ENCODE assay signal across 8 cellular contexts in the genomic region with DNA sequence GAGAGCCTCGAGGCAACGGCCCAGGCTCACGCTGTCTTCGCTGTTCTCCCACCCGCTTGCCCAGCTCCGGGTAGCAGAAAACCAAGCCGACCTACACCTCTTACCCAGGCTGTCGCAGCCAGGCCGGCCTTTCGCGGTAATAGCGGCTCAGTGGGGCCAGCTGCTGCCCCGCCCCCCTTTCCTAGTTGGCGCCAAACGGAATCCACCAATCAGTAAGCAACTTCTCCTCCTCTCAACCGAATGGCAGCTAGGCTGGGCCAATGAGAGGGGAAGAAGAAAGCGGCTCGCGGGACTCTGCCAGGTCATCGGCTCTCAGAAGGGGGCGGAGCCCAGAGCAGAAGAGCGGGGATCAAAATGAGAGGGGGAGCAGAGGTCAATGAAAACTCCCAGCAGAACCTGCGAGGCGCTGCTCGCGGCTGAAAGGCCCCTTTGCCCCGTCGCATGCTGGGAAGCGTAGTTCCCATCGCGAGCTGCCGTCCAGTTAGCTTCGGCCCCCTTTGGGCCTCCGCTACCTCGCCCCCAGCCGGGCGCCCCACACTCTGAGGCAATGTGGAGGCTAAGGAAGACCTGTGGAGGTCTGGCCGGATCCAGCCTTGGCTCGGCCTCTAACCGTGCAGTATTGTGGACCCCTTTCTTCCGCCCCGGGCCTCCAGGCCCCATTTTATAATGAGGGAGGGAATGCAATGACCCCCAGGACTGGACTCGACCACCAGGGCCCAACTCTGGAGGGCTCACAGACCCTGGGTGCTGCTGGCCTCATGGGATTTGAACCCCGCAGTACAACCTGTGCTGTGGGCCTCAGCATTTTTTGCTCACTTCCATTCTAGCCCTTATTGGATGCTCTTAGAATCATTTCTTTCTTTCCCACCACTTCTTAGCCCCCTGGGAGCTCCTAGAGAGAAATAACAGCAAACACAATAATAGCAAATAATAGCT. TPM values are rescaled to one million over a fixed set of nuclear protein-coding genes. Genes with fewer than 3 reads are reported as not detected.
A peak's percentile ranks its signal among the peaks of the same experiment; 100 is the strongest.
DNase-seq lines count a peak whose midpoint lies in the region; ATAC-seq, FAIRE-seq and TF ChIP-seq lines count a peak whose summit lies in the region.

A gene (minus strand): TSS at position 152 of the 936 bp plus-strand sequence. CDS start 470 bp downstream, outside the sequence.

- H3K9me3 ChIP-seq in H1 (ENCODE audit: insufficient read depth in 2 of 2, low read depth in 1 of 2, low read length in 1 of 2): peaks cover 0 to 2% of the 10 kb centered on the region in 2 experiments; a peak in 1 of 4 replicates

- FAIRE-seq in HTR-8/SVneo (lab: Jason Lieb, UNC) (peak; percentile 76), H1 (lab: Jason Lieb, UNC) (peak; percentile 89)

- no peak within 1 kb of the TSS for H2BK120ac ChIP-seq in H1 (replicated peaks; ENCODE audit: low read depth, low read length)

- peaks cover 0 to 12% (median 8%) of the 10 kb centered on the region in 4 experiments; a peak in 5 of 7 replicates for H3K4me1 ChIP-seq in H1 (replicated peaks in 1 of 4; ENCODE audit: control insufficient read depth in 3 of 4, insufficient read depth in 4 of 4, low read length in 3 of 4)

- H3K27me3 ChIP-seq in H1 (replicated peaks in 1 of 4; ENCODE audit: control insufficient read depth in 3 of 4, extremely low read depth in 1 of 4, insufficient read depth in 3 of 4, low read length in 3 of 4): no peaks in the 10 kb centered on the region

- H3K4me1 Mint-ChIP-seq in memory B cell: peaks cover 11% of the 10 kb centered on the region

- POLR2A ChIA-PET in H1 (lab: Charles Lee; ENCODE audit: partially characterized antibody): interaction anchor here (0.5 to 5.1 kb wide), 21 partner anchors 9 to 338 kb away, joined by 3 to 82 read pairs (median 5); a partner anchor contains a TSS

- H2BK5ac ChIP-seq in H1 (ENCODE audit: low read depth, low read length): peak within 1 kb of the TSS; percentile 83; the same call in 1 of the 2 replicates

- CTCF ChIA-PET in H1 (lab: Charles Lee; ENCODE audit: partially characterized antibody): interaction anchor here (0.6 to 2.5 kb wide), 3 partner anchors 31 to 447 kb away, joined by 3 to 8 read pairs (median 3); no protein-coding TSS in a partner anchor

- H3K79me1 ChIP-seq in H1 (ENCODE audit: low read depth, low read length): 0 out of 2 replicates have a peak, but pooled peaks cover 2% of the 10 kb centered on the region

- H3K4me3 ChIP-seq in H1 (ENCODE audit: extremely low read depth in 1 of 4, insufficient read depth in 2 of 4, low read depth in 3 of 4, low read length in 4 of 4): peak within 1 kb of the TSS; percentile 65 to 98 (median 87)

- H4K5ac ChIP-seq in H1 (ENCODE audit: insufficient read length, low read depth, low read length): peak within 1 kb of the TSS; percentile 42

- peak within 1 kb of the TSS; percentile 84 for H2BK12ac ChIP-seq in H1 (ENCODE audit: low read depth, low read length)

- peak within 1 kb of the TSS; percentile 57 for H4K91ac ChIP-seq in H1 (replicated peaks; ENCODE audit: insufficient read length, low read length)

- peaks cover 7% of the 10 kb centered on the region for H3K27me3 Mint-ChIP-seq in memory B cell

- peak within 1 kb of the TSS; percentile 74 for H3K27ac ChIP-seq in H1 (ENCODE audit: low read depth, low read length)

- H2BK20ac ChIP-seq in H1 (ENCODE audit: low read length): 0 out of 2 replicates have a peak within 1 kb of the TSS, but pooled peaks have one; percentile 55

- peak within 1 kb of the TSS; percentile 68; the same call in 1 of the 2 replicates for H3K18ac ChIP-seq in H1 (ENCODE audit: extremely low read depth, low read length)

- H4K20me1 ChIP-seq in H1 (replicated peaks in 1 of 2; ENCODE audit: control insufficient read depth in 1 of 2, insufficient read depth in 2 of 2, low read length in 2 of 2): peaks cover 2 to 4% of the 10 kb centered on the region in 2 experiments

- H3K27ac Mint-ChIP-seq in memory B cell: peak within 1 kb of the TSS; percentile 85

- peaks cover 7 to 32% (median 21%) of the 10 kb centered on the region in 4 experiments; a peak in 7 of 8 replicates for H3K36me3 ChIP-seq in H1 (ENCODE audit: control insufficient read depth in 2 of 4, insufficient read depth in 4 of 4, low read length in 3 of 4)

- H3K4me2 ChIP-seq in H1 (ENCODE audit: insufficient read depth in 1 of 2, low read depth in 2 of 2, low read length in 2 of 2): peak within 1 kb of the TSS; percentile 85 to 97

- H3K36me3 Mint-ChIP-seq in memory B cell: no peaks in the 10 kb centered on the region

- ATAC-seq in GM21367 (IDR thresholded peaks at IDR 0.05; ENCODE audit: unreplicated experiment) (peak; percentile 89), memory B cell (ENCODE audit: low read depth) (peak; percentile 98)

- H3K79me2 ChIP-seq in H1 (ENCODE audit: control insufficient read depth in 1 of 2, insufficient read depth in 2 of 2, low read length in 2 of 2): peaks cover 12 to 40% of the 10 kb centered on the region in 2 experiments

- H4K8ac ChIP-seq in H1 (ENCODE audit: extremely low read depth, insufficient read depth, low read length): peak within 1 kb of the TSS; percentile 97

- TF ChIP-seq EP300 in H1 (IDR thresholded peaks at IDR 0.05; ENCODE audit: borderline replicate concordance in 1 of 2, low read depth in 2 of 2, low read length in 2 of 2): no peak

- peak within 1 kb of the TSS; percentile 94 for H3K4me3 Mint-ChIP-seq in memory B cell

- H3K23me2 ChIP-seq in H1 (ENCODE audit: low read depth, low read length): peaks cover 6% of the 10 kb centered on the region; the same call in 1 of the 2 replicates

- no peak within 1 kb of the TSS; the same call in 1 of the 2 replicates for H2BK15ac ChIP-seq in H1 (ENCODE audit: low read length)

- no peak within 1 kb of the TSS for H3K4ac ChIP-seq in H1 (replicated peaks; ENCODE audit: insufficient read length, low read depth, low read length)

- peak; percentile 97 for DNase-seq in COLO829 (ENCODE audit: low spot score)
- peak; percentile 98 for DNase-seq in HTR-8/SVneo (ENCODE audit: insufficient read length, low spot score)
- peak; percentile 100 for DNase-seq in NOMO-1 treated with dmso at 0.1 percent for 144 hours (lab: John Stamatoyannopoulos, UW; ENCODE audit: unreplicated experiment)
- peak; percentile 73 to 88 (median 82) for DNase-seq in activated CD8-positive, alpha-beta memory T cell treated with anti-CD3 and anti-CD28 coated beads for 48 hours (ENCODE audit: low read depth in 2 of 3, low spot score in 2 of 3)
- DNase-seq in H1 (ENCODE audit: low read depth in 1 of 2, low spot score in 2 of 2): peak; percentile 92 to 98
- DNase-seq in memory B cell (ENCODE audit: low spot score in 2 of 2): peak; percentile 79 to 90
- peak; percentile 81 for DNase-seq in stimulated activated CD8-positive, alpha-beta memory T cell treated with anti-CD3 and anti-CD28 coated beads, Interleukin-12 subunit alpha, Interleukin-12 subunit beta, amount 100 ng/mL, for 24 hours (ENCODE audit: extremely low read depth)

- H3K14ac ChIP-seq in H1 (ENCODE audit: insufficient read length): no peak within 1 kb of the TSS

- 11% methylated on average over 41 of the region's 44 CpGs; no CpG with 5 or more reads in 1 of the 2 experiments for WGBS in H1 (ENCODE audit: extremely low coverage in 1 of 2, insufficient coverage in 1 of 2, insufficient read length in 1 of 2, insufficient replicate concordance in 2 of 2, low coverage in 1 of 2, low lambda C conversion rate in 2 of 2, missing lambda C conversion rate in 1 of 2), 2 experiments

- no peak for TF ChIP-seq CTCF in H1 (IDR thresholded peaks at IDR 0.05; ENCODE audit: control extremely low read depth in 1 of 3, insufficient read depth in 1 of 3, low read depth in 1 of 3, low read length in 3 of 3)

- peak within 1 kb of the TSS; percentile 70; the same call in 1 of the 2 replicates for H2AFZ ChIP-seq in H1 (ENCODE audit: low read length)

- no peak within 1 kb of the TSS for H3K23ac ChIP-seq in H1 (ENCODE audit: insufficient read length)

- H3K56ac ChIP-seq in H1 (replicated peaks; ENCODE audit: insufficient read length, low read depth, low read length): peak within 1 kb of the TSS; percentile 35

- no peak for TF ChIP-seq RAD21 in H1 (IDR thresholded peaks at IDR 0.05 in 1 of 2, conservative IDR thresholded peaks at IDR 0.05 in 1 of 2; ENCODE audit: low read depth in 2 of 2, low read length in 2 of 2)

- no peaks in the 10 kb centered on the region for H3K9me3 Mint-ChIP-seq in memory B cell

- peak within 1 kb of the TSS; percentile 91 to 96 (median 92) for H3K9ac ChIP-seq in H1 (replicated peaks in 1 of 4; ENCODE audit: extremely low read depth in 1 of 4, low read depth in 3 of 4, low read length in 3 of 4)

- no peak within 1 kb of the TSS for H2AK5ac ChIP-seq in H1 (ENCODE audit: low read depth, low read length)

- peak; percentile 81 to 88 for TF ChIP-seq POLR2A in H1 (IDR thresholded peaks at IDR 0.05; ENCODE audit: control extremely low read depth in 1 of 2, low read depth in 2 of 2, low read length in 2 of 2)

TF ChIP-seq in H1, 55 proteins besides CTCF, POLR2A, EP300 and RAD21 (continues in another document):
- TF ChIP-seq SP2 (IDR thresholded peaks at IDR 0.05; ENCODE audit: low read length) (peak; percentile 44; the same call in 1 of the 2 replicates), GABPA (IDR thresholded peaks at IDR 0.05; ENCODE audit: borderline replicate concordance, insufficient read depth, low read length) (no peak), ZNF274 (IDR thresholded peaks at IDR 0.05; ENCODE audit: borderline replicate concordance, extremely low read depth, low read length) (no peak), SIN3A (conservative IDR thresholded peaks at IDR 0.05 in 1 of 2, IDR thresholded peaks at IDR 0.05 in 1 of 2; ENCODE audit: low read depth in 1 of 2, low read length in 2 of 2) (peak; percentile 87 to 99), BACH1 (IDR thresholded peaks at IDR 0.05; ENCODE audit: low read length) (no peak), CHD2 (IDR thresholded peaks at IDR 0.05; ENCODE audit: low read length) (peak; percentile 80), TAF1 (IDR thresholded peaks at IDR 0.05; ENCODE audit: low read depth, low read length) (peak; percentile 93), KDM1A (IDR thresholded peaks at IDR 0.05; ENCODE audit: borderline replicate concordance, low read length) (no peak), SIX5 (IDR thresholded peaks at IDR 0.05; ENCODE audit: low read depth, low read length) (peak; percentile 75), ASH2L (IDR thresholded peaks at IDR 0.05; ENCODE audit: low read length) (peak; percentile 57)

RNA-seq across cellular contexts. Expression of the gene that starts here (rescaled TPM):
- total RNA-seq in H1 (2021; fragmentation: NEBNext Ultra II Directional; extraction: Animal tissue kit (Norgen Biotek cat#: 25700)): 62.1 and 65.0 TPM in 2 replicates
- 20.7 and 22.2 TPM in 2 replicates for polyA plus RNA-seq in H1 (2011; rRNA removed)
- polyA plus RNA-seq in H1 (2011; cell fraction: cytosol; rRNA removed): 24.8 TPM
- 24.2 TPM for polyA plus RNA-seq in H1 (2011; cell fraction: nucleus; rRNA removed)
- polyA plus RNA-seq in H1 (2012, experiment 1 of 2): 42.7 to 47.8 TPM (median 46.8 TPM) in 4 replicates
- 34.1 TPM for polyA plus RNA-seq in H1 (2012, experiment 2 of 2)
- 32.1 TPM for polyA plus RNA-seq in H1 (2013, experiment 1 of 2)
- polyA plus RNA-seq in H1 (2013, experiment 2 of 2): 32.0 TPM
- polyA minus RNA-seq in H1 (2011; rRNA and poly(A)+ RNA removed): 52.1 and 67.6 TPM in 2 replicates
- polyA minus RNA-seq in H1 (2011; cell fraction: cytosol; rRNA and poly(A)+ RNA removed): 57.9 TPM
- polyA minus RNA-seq in H1 (2011; cell fraction: nucleus; rRNA and poly(A)+ RNA removed): 39.8 TPM

Comparison
In these comparisons a context has a peak if more than half of its experiments do, and no peak if none do; other contexts are left out.
1. Peak in every context shown above with its lines: DNase-seq, ATAC-seq, H3K4me3 ChIP-seq and H3K27ac ChIP-seq.